Comparison of ENCODE assay signal across 8 cellular contexts in the genomic region with DNA sequence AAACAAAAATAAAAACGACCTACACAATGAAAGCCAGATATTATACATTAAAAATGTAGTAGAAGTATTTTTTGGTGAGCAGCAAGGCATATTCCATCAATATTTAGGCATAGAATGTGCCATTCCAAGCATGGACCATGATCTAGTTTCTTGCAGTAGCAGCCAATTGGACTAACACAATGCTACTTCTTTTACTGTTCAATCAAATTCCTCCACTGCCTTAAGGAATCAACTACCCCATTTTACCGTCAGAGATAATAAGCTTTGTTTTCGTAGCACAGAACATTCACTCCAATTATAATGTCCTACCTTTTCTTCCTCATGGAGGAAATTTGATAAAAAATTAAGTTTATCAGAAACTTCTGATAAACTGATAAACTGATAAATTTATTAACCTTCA. TPM values are rescaled to one million over a fixed set of nuclear protein-coding genes. Genes with fewer than 3 reads are reported as not detected.
DNase-seq lines count a peak whose midpoint lies in the region; TF ChIP-seq lines count a peak whose summit lies in the region.

No MANE protein-coding gene starts in this region.

- no peak for TF ChIP-seq CTCF in tibial nerve (IDR thresholded peaks at IDR 0.05)

- intact Hi-C loops in activated T-helper 1 cell treated with anti-CD3 and anti-CD28 coated beads, Interleukin-12 subunit alpha, Interleukin-12 subunit beta, Interleukin-2, Interleukin-4 antibody, amounts not matched to agents 30 ng/mL and 10 ng/mL and 1 ng/mL, durations not matched to agents 14 hours and 24 hours and 36 hours (cut with micrococcal nuclease) = loop anchor here (2.0 to 5.0 kb wide), 2 partner anchors 16 to 684 kb away; no protein-coding TSS in a partner anchor

- peaks cover 0 to 5% (median 0%) of the 10 kb centered on the region in 3 donors for H3K36me3 ChIP-seq in tibial nerve

- 1 to 3% methylated on average over 3 of the region's 3 CpGs for WGBS in tibial nerve, 2 donors

- H3K27ac Mint-ChIP-seq in activated naive CD4-positive, alpha-beta T cell treated with anti-CD3 and anti-CD28 coated beads, Interleukin-2, amount 50 U/mL, for 24 hours = peak overlapping the region; percentile 71
- H3K27ac Mint-ChIP-seq in activated T-helper 1 cell treated with anti-CD3 and anti-CD28 coated beads, Interleukin-12 subunit alpha, Interleukin-12 subunit beta, Interleukin-2, Interleukin-4 antibody, amounts not matched to agents 30 ng/mL and 10 ng/mL and 1 ng/mL, durations not matched to agents 14 hours and 24 hours and 36 hours = peak overlapping the region; percentile 69

- peak overlapping the region; percentile 7 to 100 (median 96) for H3K27ac ChIP-seq in tibial nerve

- no peak for TF ChIP-seq EP300 in tibial nerve (IDR thresholded peaks at IDR 0.05)

- peaks cover 2% of the 10 kb centered on the region for H3K36me3 Mint-ChIP-seq in activated naive CD4-positive, alpha-beta T cell treated with anti-CD3 and anti-CD28 coated beads, Interleukin-2, amount 50 U/mL, for 24 hours
- H3K36me3 Mint-ChIP-seq in activated T-helper 1 cell treated with anti-CD3 and anti-CD28 coated beads, Interleukin-12 subunit alpha, Interleukin-12 subunit beta, Interleukin-2, Interleukin-4 antibody, amounts not matched to agents 30 ng/mL and 10 ng/mL and 1 ng/mL, durations not matched to agents 14 hours and 24 hours and 36 hours (ENCODE audit: low read depth) = peaks cover 13% of the 10 kb centered on the region

- no peaks in the 10 kb centered on the region for H3K27me3 ChIP-seq in tibial nerve

- H3K27me3 Mint-ChIP-seq in activated naive CD4-positive, alpha-beta T cell treated with anti-CD3 and anti-CD28 coated beads, Interleukin-2, amount 50 U/mL, for 24 hours = no peaks in the 10 kb centered on the region
- no peaks in the 10 kb centered on the region for H3K27me3 Mint-ChIP-seq in activated T-helper 1 cell treated with anti-CD3 and anti-CD28 coated beads, Interleukin-12 subunit alpha, Interleukin-12 subunit beta, Interleukin-2, Interleukin-4 antibody, amounts not matched to agents 30 ng/mL and 10 ng/mL and 1 ng/mL, durations not matched to agents 14 hours and 24 hours and 36 hours (ENCODE audit: insufficient read depth)

- no peaks in the 10 kb centered on the region for H3K9me3 ChIP-seq in tibial nerve

- TF ChIP-seq POLR2A in tibial nerve (IDR thresholded peaks at IDR 0.05) = no peak

- peak overlapping the region; percentile 90 for H3K4me3 Mint-ChIP-seq in activated naive CD4-positive, alpha-beta T cell treated with anti-CD3 and anti-CD28 coated beads, Interleukin-2, amount 50 U/mL, for 24 hours
- H3K4me3 Mint-ChIP-seq in activated T-helper 1 cell treated with anti-CD3 and anti-CD28 coated beads, Interleukin-12 subunit alpha, Interleukin-12 subunit beta, Interleukin-2, Interleukin-4 antibody, amounts not matched to agents 30 ng/mL and 10 ng/mL and 1 ng/mL, durations not matched to agents 14 hours and 24 hours and 36 hours = peak overlapping the region; percentile 93

- DNase-seq in activated naive CD4-positive, alpha-beta T cell treated with anti-CD3 and anti-CD28 coated beads, Interleukin-2, amount 50 U/mL, for 16 hours = no peak
- DNase-seq in activated T-helper 1 cell treated with anti-CD3 and anti-CD28 coated beads, Interleukin-12 subunit alpha, Interleukin-12 subunit beta, Interleukin-2, Interleukin-4 antibody, amounts not matched to agents 30 ng/mL and 10 ng/mL and 1 ng/mL, durations not matched to agents 14 hours and 24 hours and 36 hours (ENCODE audit: low spot score) = no peak
- DNase-seq in iris pigment epithelial cell (ENCODE audit: low read depth) = peak; percentile 45
- DNase-seq in tibial nerve (ENCODE audit: low spot score in 2 of 2) = no peak
- no peak for DNase-seq in NCI-H1436 treated with DMSO at 0.1 percent for 48 hours (lab: John Stamatoyannopoulos, UW)
- DNase-seq in mesenteric fat pad (ENCODE audit: low spot score) = no peak
- DNase-seq in GM19238 (ENCODE audit: insufficient read length, low spot score) = no peak

- no peaks in the 10 kb centered on the region for H3K9me3 Mint-ChIP-seq in activated naive CD4-positive, alpha-beta T cell treated with anti-CD3 and anti-CD28 coated beads, Interleukin-2, amount 50 U/mL, for 24 hours
- H3K9me3 Mint-ChIP-seq in activated T-helper 1 cell treated with anti-CD3 and anti-CD28 coated beads, Interleukin-12 subunit alpha, Interleukin-12 subunit beta, Interleukin-2, Interleukin-4 antibody, amounts not matched to agents 30 ng/mL and 10 ng/mL and 1 ng/mL, durations not matched to agents 14 hours and 24 hours and 36 hours = no peaks in the 10 kb centered on the region

- H3K4me1 Mint-ChIP-seq in activated naive CD4-positive, alpha-beta T cell treated with anti-CD3 and anti-CD28 coated beads, Interleukin-2, amount 50 U/mL, for 24 hours = peaks cover 35% of the 10 kb centered on the region
- H3K4me1 Mint-ChIP-seq in activated T-helper 1 cell treated with anti-CD3 and anti-CD28 coated beads, Interleukin-12 subunit alpha, Interleukin-12 subunit beta, Interleukin-2, Interleukin-4 antibody, amounts not matched to agents 30 ng/mL and 10 ng/mL and 1 ng/mL, durations not matched to agents 14 hours and 24 hours and 36 hours (ENCODE audit: low read depth) = peaks cover 34% of the 10 kb centered on the region

- peaks cover 3 to 51% (median 12%) of the 10 kb centered on the region in 4 donors for H3K4me1 ChIP-seq in tibial nerve

- peak overlapping the region in 3 of 4 donors; percentile 70 to 99 (median 99) for H3K4me3 ChIP-seq in tibial nerve

RNA-seq across cellular contexts. Expression of a gene that starts 1.3 kb away (rescaled TPM):
- 33.1 and 34.0 TPM in 2 replicates for total RNA-seq in activated T-helper 1 cell treated with anti-CD3 and anti-CD28 coated beads, Interleukin-12 subunit alpha, Interleukin-12 subunit beta, Interleukin-2, Interleukin-4 antibody, amounts not matched to agents 30 ng/mL and 10 ng/mL and 1 ng/mL, durations not matched to agents 14 hours and 24 hours and 36 hours
- total RNA-seq in tibial nerve = 10 to 100 TPM; 21.0 to 25.8 (median 24.3) TPM
- total RNA-seq in mesenteric fat pad = 25.7 TPM

RNA-seq across cellular contexts. Expression of a gene that starts 29.7 kb away (rescaled TPM):
- total RNA-seq in activated T-helper 1 cell treated with anti-CD3 and anti-CD28 coated beads, Interleukin-12 subunit alpha, Interleukin-12 subunit beta, Interleukin-2, Interleukin-4 antibody, amounts not matched to agents 30 ng/mL and 10 ng/mL and 1 ng/mL, durations not matched to agents 14 hours and 24 hours and 36 hours = 81.3 and 90.5 TPM in 2 replicates
- total RNA-seq in tibial nerve = 10 to 100 TPM; 18.9 to 24.3 (median 22.6) TPM
- total RNA-seq in mesenteric fat pad = 29.9 TPM

RNA-seq across cellular contexts. Expression of a gene that starts 33.0 kb away (rescaled TPM):
- 88.8 and 92.3 TPM in 2 replicates for total RNA-seq in activated T-helper 1 cell treated with anti-CD3 and anti-CD28 coated beads, Interleukin-12 subunit alpha, Interleukin-12 subunit beta, Interleukin-2, Interleukin-4 antibody, amounts not matched to agents 30 ng/mL and 10 ng/mL and 1 ng/mL, durations not matched to agents 14 hours and 24 hours and 36 hours
- total RNA-seq in tibial nerve = 100 to 1,000 TPM in 1 of 4 donors, 10 to 100 TPM in 3; 85.0 to 135 (median 88.5) TPM
- total RNA-seq in mesenteric fat pad = 78.7 TPM
